8 cellular contexts compared by ENCODE assay signal in genomic region chr15:50148362-50148963, GRCh38. TPM values are rescaled to one million over a fixed set of nuclear protein-coding genes. Genes with fewer than 3 reads are reported as not detected.
DNase-seq lines count a peak whose midpoint lies in the region; ATAC-seq and TF ChIP-seq lines count a peak whose summit lies in the region.

No MANE protein-coding gene starts in this region.

- no peaks in the 10 kb centered on the region for H3K36me3 Mint-ChIP-seq in MCF 10A (ENCODE audit: insufficient read depth, unreplicated experiment)
- H3K36me3 Mint-ChIP-seq in naive thymus-derived CD4-positive, alpha-beta T cell: peaks cover 0 to 5% (median 0%) of the 10 kb centered on the region in 5 donors

- CTCF ChIA-PET in MCF 10A (lab: Yijun Ruan, JAX): interaction anchor here (0.5 to 7.4 kb wide), 31 partner anchors 9 to 1917 kb away, joined by 3 to 136 read pairs (median 4); no protein-coding TSS in a partner anchor
- CTCF ChIA-PET in naive thymus-derived CD4-positive, alpha-beta T cell (lab: Charles Lee): interaction anchor here (0.5 kb wide), 1 partner anchor 130 kb away, joined by 3 read pairs; no protein-coding TSS in a partner anchor

- H3K4me1 ChIP-seq in breast epithelium (no peaks in the 10 kb centered on the region), RWPE2 (ENCODE audit: insufficient read depth, poor library complexity, severe bottlenecking) (peaks cover 8% of the 10 kb centered on the region)
- H3K4me1 ChIP-seq in naive thymus-derived CD4-positive, alpha-beta T cell (ENCODE audit: control insufficient read depth in 2 of 2, insufficient read depth in 2 of 2, low read length in 2 of 2): no peaks in the 10 kb centered on the region

- TF ChIP-seq CTCF in MCF 10A (IDR thresholded peaks at IDR 0.05; ENCODE audit: unreplicated experiment) (peak; percentile 67), breast epithelium (IDR thresholded peaks at IDR 0.05) (peak in 1 of 3 donors; percentile 41), RWPE2 (IDR thresholded peaks at IDR 0.05; ENCODE audit: poor library complexity, severe bottlenecking) (peak; percentile 99)

- H3K36me3 ChIP-seq in breast epithelium: no peaks in the 10 kb centered on the region
- H3K36me3 ChIP-seq in RWPE2 (ENCODE audit: low read depth): no peaks in the 10 kb centered on the region
- no peaks in the 10 kb centered on the region for H3K36me3 ChIP-seq in naive thymus-derived CD4-positive, alpha-beta T cell (ENCODE audit: control insufficient read depth in 2 of 3, insufficient read depth in 3 of 3, low read length in 3 of 3)

- peak; percentile 89 for ATAC-seq in RWPE2 (ENCODE audit: low read depth)
- no peak for ATAC-seq in naive thymus-derived CD4-positive, alpha-beta T cell
- no peak for ATAC-seq in HG03457 (IDR thresholded peaks at IDR 0.05; ENCODE audit: unreplicated experiment)

- H3K27ac ChIP-seq in breast epithelium (no peak overlapping the region), RWPE2 (ENCODE audit: poor library complexity, severe bottlenecking) (no peak overlapping the region), substantia nigra (ENCODE audit: low read depth, low read length, poor library complexity, severe bottlenecking) (no peak overlapping the region)
- H3K27ac ChIP-seq in naive thymus-derived CD4-positive, alpha-beta T cell (ENCODE audit: low read depth, low read length): no peak overlapping the region

- no peaks in the 10 kb centered on the region for H3K9me3 Mint-ChIP-seq in MCF 10A (ENCODE audit: unreplicated experiment)
- peaks cover 0 to 5% (median 0%) of the 10 kb centered on the region in 11 donors for H3K9me3 Mint-ChIP-seq in naive thymus-derived CD4-positive, alpha-beta T cell

- no peak overlapping the region for H3K4me3 ChIP-seq in breast epithelium
- no peak overlapping the region for H3K4me3 ChIP-seq in RWPE2 (ENCODE audit: severe bottlenecking)
- H3K4me3 ChIP-seq in naive thymus-derived CD4-positive, alpha-beta T cell (ENCODE audit: low read length): no peak overlapping the region

- H3K27ac Mint-ChIP-seq in MCF 10A (ENCODE audit: low read depth, unreplicated experiment): no peak overlapping the region
- no peak overlapping the region for H3K27ac Mint-ChIP-seq in naive thymus-derived CD4-positive, alpha-beta T cell

- H3K9me3 ChIP-seq in breast epithelium (no peaks in the 10 kb centered on the region), RWPE2 (ENCODE audit: severe bottlenecking) (no peaks in the 10 kb centered on the region)
- no peaks in the 10 kb centered on the region for H3K9me3 ChIP-seq in naive thymus-derived CD4-positive, alpha-beta T cell (ENCODE audit: control insufficient read depth in 2 of 3, low read length in 3 of 3)

- DNase-seq in MCF 10A (ENCODE audit: unreplicated experiment): peak; percentile 80
- no peak for DNase-seq in breast epithelium (ENCODE audit: low spot score in 2 of 2)
- DNase-seq in RWPE2 (ENCODE audit: low spot score): no peak
- DNase-seq in fibroblast of the conjunctiva (ENCODE audit: low read depth): peak; percentile 48
- DNase-seq in naive thymus-derived CD4-positive, alpha-beta T cell: no peak
- DNase-seq in substantia nigra (lab: John Stamatoyannopoulos, UW): no peak
- no peak for DNase-seq in medulla oblongata (ENCODE audit: extremely low spot score)

- H3K4me1 Mint-ChIP-seq in MCF 10A (ENCODE audit: insufficient read depth, unreplicated experiment): peaks cover 12% of the 10 kb centered on the region
- peaks cover 0 to 24% (median 0%) of the 10 kb centered on the region in 7 donors for H3K4me1 Mint-ChIP-seq in naive thymus-derived CD4-positive, alpha-beta T cell

- H3K4me3 Mint-ChIP-seq in MCF 10A (ENCODE audit: unreplicated experiment): no peak overlapping the region
- no peak overlapping the region for H3K4me3 Mint-ChIP-seq in naive thymus-derived CD4-positive, alpha-beta T cell

- POLR2A ChIA-PET in MCF 10A (lab: Yijun Ruan, JAX): interaction anchor here (0.6 to 2.5 kb wide), 8 partner anchors 17 to 1289 kb away, joined by 3 to 14 read pairs (median 4); no protein-coding TSS in a partner anchor
- POLR2A ChIA-PET in naive thymus-derived CD4-positive, alpha-beta T cell (lab: Charles Lee): no interaction called here

- intact Hi-C loops in MCF 10A (cut with micrococcal nuclease) (loop anchor here (1.0 to 10.0 kb wide), 4 partner anchors 168 to 1336 kb away; partner anchors contain the start of genes AP4E1, CEP152 and FGF7), breast epithelium (cut with DNase I; ENCODE audit: low total_unique reads) (no loop called here)
- intact Hi-C loops in naive thymus-derived CD4-positive, alpha-beta T cell (cut with micrococcal nuclease): loop anchor here in 1 of 2 donors (5.0 to 10.0 kb wide), 4 partner anchors 724 to 1271 kb away; partner anchors contain the start of genes COPS2, EID1, FGF7 and SHC4

- no peaks in the 10 kb centered on the region for H3K27me3 Mint-ChIP-seq in MCF 10A (ENCODE audit: insufficient read depth, unreplicated experiment)
- peaks cover 0 to 4% (median 1%) of the 10 kb centered on the region in 5 donors for H3K27me3 Mint-ChIP-seq in naive thymus-derived CD4-positive, alpha-beta T cell

- BruUV-seq in MCF 10A (replicated peaks; lab: Mats Ljungman, UMichigan): no TSS peak

- no peaks in the 10 kb centered on the region for H3K27me3 ChIP-seq in breast epithelium
- H3K27me3 ChIP-seq in RWPE2 (ENCODE audit: insufficient read depth, poor library complexity, severe bottlenecking): no peaks in the 10 kb centered on the region
- H3K27me3 ChIP-seq in naive thymus-derived CD4-positive, alpha-beta T cell (ENCODE audit: control insufficient read depth in 2 of 2, insufficient read depth in 2 of 2, low read length in 2 of 2): no peaks in the 10 kb centered on the region

- TF ChIP-seq POLR2A in breast epithelium (IDR thresholded peaks at IDR 0.05): no peak

RNA-seq across cellular contexts. Expression of gene ATP8B4, which starts 29.4 kb away (rescaled TPM):
- not detected in 2 replicates for total RNA-seq in MCF 10A (2022)
- total RNA-seq in breast epithelium: 10 to 100 TPM in 1 of 3 donors, 1 to 10 TPM in 2; 7.9 to 28.3 (median 9.5) TPM
- 10 to 100 TPM in 2 of 5 experiments, 1 to 10 TPM in 2, under 1 TPM in 1; 0.92 to 24.3 (median 5.0) TPM for total RNA-seq in naive thymus-derived CD4-positive, alpha-beta T cell
- polyA plus RNA-seq in naive thymus-derived CD4-positive, alpha-beta T cell: not detected

RNA-seq across cellular contexts. Expression of gene SLC27A2, which starts 33.5 kb away (rescaled TPM):
- total RNA-seq in MCF 10A (2022): 0.64 and 0.84 TPM in 2 replicates
- 1 to 10 TPM in 2 of 3 donors, under 1 TPM in 1; 0.96 to 5.6 (median 3.5) TPM for total RNA-seq in breast epithelium
- total RNA-seq in naive thymus-derived CD4-positive, alpha-beta T cell: 10 to 100 TPM in 1 of 5 experiments, under 1 TPM in 4; 0.34 to 28.2 (median 0.54) TPM
- polyA plus RNA-seq in naive thymus-derived CD4-positive, alpha-beta T cell: under 1 TPM; 0.17 to 0.38 TPM

Comparison
In these comparisons a context has a peak if more than half of its experiments do, and no peak if none do; other contexts are left out.
1. DNase-seq: peak in MCF 10A (single experiment) and fibroblast of the conjunctiva (single experiment); none in breast epithelium (0 of 2), RWPE2 (single experiment), naive thymus-derived CD4-positive, alpha-beta T cell (0 of 9), substantia nigra (0 of 49) and medulla oblongata (single experiment).